In genomic region chr7:6990439-6991152, GRCh38 we compare ENCODE assay signal across 8 cellular contexts.
DNase-seq lines count a peak whose midpoint lies in the region; ATAC-seq, FAIRE-seq and TF ChIP-seq lines count a peak whose summit lies in the region.
"Not testable (repeated sequence)": the region's sequence is repeated elsewhere in the genome, so short reads cannot be mapped to it uniquely, and the experiment has no call there.

No MANE protein-coding gene starts in this region.

- ATAC-seq in PC-3, WTC11, mucosa of descending colon: not testable (repeated sequence)

- CTCF ChIA-PET in PC-3 (lab: Charles Lee): interaction anchor here (0.8 kb wide), 1 partner anchor 109 kb away, joined by 3 read pairs; no protein-coding TSS in a partner anchor
- CTCF ChIA-PET in WTC11 (lab: Charles Lee): interaction anchor here (0.8 kb wide), 1 partner anchor 109 kb away, joined by 3 read pairs; no protein-coding TSS in a partner anchor

- intact Hi-C loops in PC-3 (cut with micrococcal nuclease): loop anchor here (1.0 kb wide), 1 partner anchor 25 kb away; no protein-coding TSS in a partner anchor
- intact Hi-C loops in mucosa of descending colon (cut with DNase I, micrococcal nuclease): not testable (repeated sequence)

- in situ Hi-C loops in ACHN (cut with HindIII; ENCODE audit: low pct_ligation_motif_present, low pct_unique_long_range_greater_than_20kb, low sequenced_read_pairs): not testable (repeated sequence)

- TF ChIP-seq CTCF in GM12865 (IDR thresholded peaks at IDR 0.05; ENCODE audit: insufficient read depth, low read depth, low read length, missing control alignments); PC-3 (conservative IDR thresholded peaks at IDR 0.05; ENCODE audit: low read depth, low read length); WTC11 (IDR thresholded peaks at IDR 0.05); astrocyte (IDR thresholded peaks at IDR 0.05; ENCODE audit: insufficient read depth, low read depth, low read length); epithelial cell of proximal tubule (conservative IDR thresholded peaks at IDR 0.05; ENCODE audit: low read depth, low read length); mucosa of descending colon (IDR thresholded peaks at IDR 0.05); smooth muscle cell (IDR thresholded peaks at IDR 0.05; ENCODE audit: borderline replicate concordance, insufficient read depth, poor library complexity, severe bottlenecking): not testable (repeated sequence)

- H3K4me2 ChIP-seq in PC-3 (ENCODE audit: low read length): peak overlapping the region; percentile 72
- not testable (repeated sequence) for H3K4me2 ChIP-seq in astrocyte (ENCODE audit: low read length)
- peak overlapping the region; percentile 57 for H3K4me2 ChIP-seq in smooth muscle cell

- not testable (repeated sequence) for H3F3A ChIP-seq in PC-3 (ENCODE audit: low read length, unreplicated experiment); smooth muscle cell (ENCODE audit: low read depth)

- H3K27me3 ChIP-seq in PC-3 (ENCODE audit: low read length); astrocyte (ENCODE audit: insufficient read depth, low read length); smooth muscle cell (ENCODE audit: low read depth): not testable (repeated sequence)

- H3K27me3 Mint-ChIP-seq in WTC11 (ENCODE audit: low read depth); astrocyte (ENCODE audit: low read depth, unreplicated experiment): not testable (repeated sequence)

- not testable (repeated sequence) for H3K36me3 ChIP-seq in PC-3 (ENCODE audit: low read depth, low read length); astrocyte (ENCODE audit: insufficient read depth, low read length); mucosa of descending colon (ENCODE audit: low read depth); smooth muscle cell (ENCODE audit: low read depth)

- 35% methylated on average over 7 of the region's 7 CpGs for WGBS in smooth muscle cell (ENCODE audit: low lambda C conversion rate)

- peaks cover 15% of the 10 kb centered on the region; the same call in 1 of the 2 replicates for H3K4me1 ChIP-seq in PC-3 (ENCODE audit: insufficient read depth, low read length)
- not testable (repeated sequence) for H3K4me1 ChIP-seq in astrocyte (ENCODE audit: insufficient read depth, low read length); mucosa of descending colon (ENCODE audit: low read depth); smooth muscle cell (ENCODE audit: low read depth)

- not testable (repeated sequence) for H3K9ac ChIP-seq in PC-3 (ENCODE audit: low read length); astrocyte (ENCODE audit: low read length)
- peak overlapping the region; percentile 62 for H3K9ac ChIP-seq in smooth muscle cell (ENCODE audit: low read depth)

- H4K20me1 ChIP-seq in PC-3 (ENCODE audit: low read length); astrocyte (ENCODE audit: insufficient read depth, low read length); smooth muscle cell (ENCODE audit: low read depth): not testable (repeated sequence)

- H3K4me3 Mint-ChIP-seq in WTC11; astrocyte (ENCODE audit: unreplicated experiment): not testable (repeated sequence)

- not testable (repeated sequence) for H3K9me2 ChIP-seq in PC-3 (replicated peaks; ENCODE audit: low read length)

- POLR2A ChIA-PET in PC-3 (lab: Charles Lee; ENCODE audit: unreplicated experiment): interaction anchor here (0.6 kb wide), 2 partner anchors 104 to 283 kb away, joined by 3 to 4 read pairs; no protein-coding TSS in a partner anchor
- POLR2A ChIA-PET in WTC11 (lab: Charles Lee): not testable (repeated sequence)

- H2AFZ ChIP-seq in PC-3 (ENCODE audit: low read length): peak overlapping the region; percentile 64; the same call in 1 of the 2 replicates
- not testable (repeated sequence) for H2AFZ ChIP-seq in astrocyte (ENCODE audit: low read depth, low read length); smooth muscle cell (ENCODE audit: low read depth)

- not testable (repeated sequence) for H3K27ac ChIP-seq in PC-3 (ENCODE audit: low read length); astrocyte (ENCODE audit: low read depth, low read length)
- H3K27ac ChIP-seq in smooth muscle cell (ENCODE audit: low read depth): peak overlapping the region; percentile 81

- H3K4me1 Mint-ChIP-seq in WTC11: peaks cover 48% of the 10 kb centered on the region
- peaks cover 13% of the 10 kb centered on the region for H3K4me1 Mint-ChIP-seq in astrocyte (ENCODE audit: low read depth, unreplicated experiment)

- not testable (repeated sequence) for BruUV-seq in PC-3 (replicated peaks; lab: Mats Ljungman, UMichigan)

- not testable (repeated sequence) for FAIRE-seq in astrocyte (lab: Jason Lieb, UNC)

- peak; percentile 65 for DNase-seq in ACHN
- DNase-seq in GM12865 (ENCODE audit: low read depth): peak; percentile 45
- peak; percentile 17 for DNase-seq in PC-3
- not testable (repeated sequence) for DNase-seq in WTC11 (ENCODE audit: low spot score); astrocyte (ENCODE audit: low read depth); epithelial cell of proximal tubule (ENCODE audit: low read depth); smooth muscle cell (lab: John Stamatoyannopoulos, UW; ENCODE audit: unreplicated experiment)
- peak in 1 of 3 donors; percentile 50 for DNase-seq in mucosa of descending colon

- H3K27ac Mint-ChIP-seq in WTC11 (peak overlapping the region; percentile 75; the same call in 1 of the 2 replicates), astrocyte (ENCODE audit: unreplicated experiment) (peak overlapping the region; percentile 35)

- H3K9me3 Mint-ChIP-seq in WTC11; astrocyte (ENCODE audit: unreplicated experiment): not testable (repeated sequence)

- not testable (repeated sequence) for H3K9me3 ChIP-seq in PC-3 (ENCODE audit: low read length); astrocyte (ENCODE audit: insufficient read depth, low read depth, low read length); mucosa of descending colon; smooth muscle cell (replicated peaks; ENCODE audit: low read depth)

- not testable (repeated sequence) for H3K36me3 Mint-ChIP-seq in WTC11; astrocyte (ENCODE audit: low read depth, unreplicated experiment)

- H3K4me3 ChIP-seq in GM12865 (ENCODE audit: low read depth, low read length); PC-3 (ENCODE audit: low read length); astrocyte (ENCODE audit: insufficient read depth, low read depth, low read length): not testable (repeated sequence)
- H3K4me3 ChIP-seq in epithelial cell of proximal tubule (ENCODE audit: low read depth, low read length) (peak overlapping the region; percentile 44), mucosa of descending colon (peak overlapping the region; percentile 9), smooth muscle cell (peak overlapping the region; percentile 25)

- H3K79me2 ChIP-seq in PC-3 (ENCODE audit: low read length); astrocyte (ENCODE audit: insufficient read depth, low read length); smooth muscle cell (ENCODE audit: low read depth): not testable (repeated sequence)
